ENCODE assay signal across 31 cellular contexts in the genomic region with DNA sequence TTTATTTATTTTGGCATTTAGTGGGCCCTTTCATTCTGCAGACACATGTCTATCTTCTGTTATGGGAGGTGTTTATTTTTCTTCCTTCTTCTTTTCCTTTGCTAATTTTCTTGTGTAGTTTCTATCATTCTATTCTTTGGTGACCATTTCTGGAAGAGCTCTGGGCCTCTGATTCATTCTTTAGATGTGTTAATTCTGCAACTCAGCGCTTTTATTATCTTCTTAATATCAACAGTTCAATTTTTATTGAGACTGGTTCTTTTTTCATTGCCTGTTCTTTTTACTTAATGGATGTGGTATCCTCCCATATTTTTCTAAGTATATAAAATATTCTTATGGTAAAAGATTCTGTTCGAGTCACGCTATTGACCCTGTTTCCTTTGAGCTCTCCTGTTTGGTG.
"Had no signal": no experiment of that assay in that cellular context is flagged by ENCODE, and none has a peak within 500 bp of the region (broad histone marks: within the 10 kb centered on the region; RNA-seq: fewer than 3 reads in every experiment).

No MANE protein-coding gene starts in this region.

- H3K36me3 Mint-ChIP-seq: natural killer cell, neural progenitor cell, type B pancreatic cell had no signal

- H3K9ac ChIP-seq: neural progenitor cell, parathyroid adenoma had no signal

- H3K27ac ChIP-seq: neural progenitor cell, ovary, parathyroid adenoma, psoas muscle, skin epidermis, spleen, suprapubic skin, testis, tibial artery, transverse colon, upper lobe of right lung, uterus had no signal

- H3K27ac Mint-ChIP-seq: natural killer cell; nephron; neural progenitor cell; progenitor cell of endocrine pancreas; stimulated activated memory B cell treated with anti-CD40 and anti-IgM and Interleukin-4, amounts not matched to agents 10 μg/mL and 1 μg/mL and 100 μg/mL, for 72 hours; stimulated activated naive CD8-positive, alpha-beta T cell treated with anti-CD3 and anti-CD28 coated beads, Interleukin-15, amount 100 ng/mL, for 72 hours; type B pancreatic cell had no signal

- H3K27me3 Mint-ChIP-seq: progenitor cell of endocrine pancreas; stimulated activated naive CD8-positive, alpha-beta T cell treated with anti-CD3 and anti-CD28 coated beads, Interleukin-15, amount 100 ng/mL, for 72 hours had no signal

- H3K4me2 ChIP-seq: neural progenitor cell, smooth muscle cell had no signal

- H3K27me3 ChIP-seq: neural progenitor cell, ovary, spleen, suprapubic skin, testis, tibial artery, transverse colon, upper lobe of right lung, uterus had no signal

- H3K9me3 ChIP-seq: ovary, psoas muscle, suprapubic skin, testis, tibial artery, transverse colon, upper lobe of right lung, uterus had no signal

- H2AFZ ChIP-seq: neural progenitor cell, parathyroid adenoma had no signal

- DNase-seq: natural killer cell; occipital lobe; ovary; posterior cingulate gyrus; psoas muscle; right cardiac atrium; spleen; stimulated activated CD4-positive, alpha-beta T cell treated with anti-CD3 and anti-CD28 coated beads, Interleukin-12 subunit alpha, Interleukin-12 subunit beta, amount 100 ng/mL, for 4 hours; stimulated activated CD4-positive, alpha-beta T cell treated with anti-CD3 and anti-CD28 coated beads, Interleukin-1b, Interleukin-23, amount 100 ng/mL, for 48 hours; stimulated activated CD4-positive, alpha-beta T cell treated with anti-CD3 and anti-CD28 coated beads, Interleukin-4, amount 100 ng/mL, for 1 hour; stimulated activated CD4-positive, alpha-beta T cell treated with anti-CD3 and anti-CD28 coated beads, Interleukin-4, amount 100 ng/mL, for 4 hours; stimulated activated CD8-positive, alpha-beta memory T cell treated with anti-CD3 and anti-CD28 coated beads, Interleukin-4, amount 100 ng/mL, for 48 hours; stimulated activated naive CD4-positive, alpha-beta T cell; stimulated activated naive CD8-positive, alpha-beta T cell treated with anti-CD3 and anti-CD28 coated beads, Interleukin-15, amount 100 ng/mL, for 72 hours; stimulated activated naive CD8-positive, alpha-beta T cell treated with anti-CD3 and anti-CD28 coated beads, Interleukin-15, Interleukin-2, amounts not matched to agents 100 U/mL and 50 U/mL, for 24 hours; substantia nigra; testis; tibial artery; transverse colon; upper lobe of right lung; uterus had no signal

- ATAC-seq: natural killer cell; psoas muscle; right cardiac atrium; sciatic nerve; stimulated activated memory B cell treated with anti-CD40 and anti-IgM and Interleukin-4, amounts not matched to agents 10 μg/mL and 1 μg/mL and 100 μg/mL, for 72 hours; stimulated activated naive CD8-positive, alpha-beta T cell treated with anti-CD3 and anti-CD28 coated beads, Interleukin-15, amount 100 ng/mL, for 72 hours; stimulated activated naive CD8-positive, alpha-beta T cell treated with anti-CD3 and anti-CD28 coated beads, Interleukin-15, Interleukin-2, amounts not matched to agents 100 U/mL and 50 U/mL, for 24 hours; upper lobe of right lung had no signal

- H3K4me1 Mint-ChIP-seq: natural killer cell, nephron, neural progenitor cell had no signal

- H3K4me3 Mint-ChIP-seq: natural killer cell; nephron; neural progenitor cell; stimulated activated memory B cell treated with anti-CD40 and anti-IgM and Interleukin-4, amounts not matched to agents 10 μg/mL and 1 μg/mL and 100 μg/mL, for 72 hours; stimulated activated naive CD8-positive, alpha-beta T cell treated with anti-CD3 and anti-CD28 coated beads, Interleukin-15, amount 100 ng/mL, for 72 hours; type B pancreatic cell had no signal

- H3K36me3 ChIP-seq: neural progenitor cell, ovary, spleen, suprapubic skin, tibial artery, transverse colon, upper lobe of right lung, uterus had no signal

- H3K9me3 Mint-ChIP-seq: type B pancreatic cell had no signal

- H3K4me1 ChIP-seq: neural progenitor cell, parathyroid adenoma, psoas muscle, spleen, suprapubic skin, testis, tibial artery, transverse colon, upper lobe of right lung, uterus had no signal

- H3K4me3 ChIP-seq: neural progenitor cell, ovary, psoas muscle, skin epidermis, smooth muscle cell, spleen, suprapubic skin, testis, tibial artery, transverse colon, upper lobe of right lung, uterus had no signal
